9 cellular contexts compared by ENCODE assay signal in the genomic region with DNA sequence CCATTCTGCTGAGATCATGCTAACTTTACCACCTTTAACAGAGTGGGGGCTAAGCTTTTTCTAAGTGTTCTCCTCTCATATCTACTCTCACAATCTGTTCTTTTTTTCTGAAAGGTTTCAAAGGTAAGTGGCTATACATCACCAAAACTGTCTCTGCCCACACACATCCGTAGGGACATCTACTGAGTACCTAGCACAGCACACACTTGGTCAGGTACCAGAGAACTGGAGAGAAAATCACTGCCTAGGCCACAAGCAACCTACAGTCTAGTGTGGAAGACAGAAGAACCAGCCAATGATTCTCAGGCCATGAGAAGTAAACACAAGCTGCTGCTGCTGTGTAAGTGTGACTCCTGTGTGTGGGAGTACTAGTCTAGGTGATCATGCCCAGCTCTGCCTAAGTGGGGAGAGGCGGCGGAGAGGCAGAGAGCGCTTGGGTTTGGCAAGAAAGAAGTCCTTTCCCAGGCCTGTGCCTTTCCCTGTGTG.
DNase-seq lines count a peak whose midpoint lies in the region; ATAC-seq and TF ChIP-seq lines count a peak whose summit lies in the region.
"Had no signal": no experiment of that assay in that cellular context is flagged by ENCODE, and none has a peak within 500 bp of the region (broad histone marks: within the 10 kb centered on the region; RNA-seq: fewer than 3 reads in every experiment).

No MANE protein-coding gene starts in this region.

- H3K4me1 Mint-ChIP-seq in progenitor cell of endocrine pancreas (ENCODE audit: low read depth), result peaks cover 29% of the 10 kb centered on the region

- peak; percentile 44 for ATAC-seq in GM19025 (IDR thresholded peaks at IDR 0.05; ENCODE audit: low read depth, unreplicated experiment)
- peak; percentile 68 for ATAC-seq in HG02610 (IDR thresholded peaks at IDR 0.05; ENCODE audit: unreplicated experiment)

- H3K23ac ChIP-seq in trophoblast cell (ENCODE audit: low read length), result no peak overlapping the region

- peak overlapping the region; percentile 16 for H4K91ac ChIP-seq in trophoblast cell (ENCODE audit: low read depth, low read length)

- no CpG with 5 or more reads among the region's 4 CpGs for WGBS in trophoblast cell (ENCODE audit: extremely low coverage, insufficient coverage, insufficient read length)

- H3K4me3 ChIP-seq in KMS-11 (IDR thresholded peaks at IDR 0.05; ENCODE audit: insufficient read depth, low read depth, low read length), result peak overlapping the region; percentile 89
- H3K4me3 ChIP-seq in trophoblast cell (ENCODE audit: low read depth, low read length), result no peak overlapping the region

- H3K9ac ChIP-seq in KMS-11 (peak overlapping the region; percentile 22; the same call in 1 of the 2 replicates), trophoblast cell (ENCODE audit: low read length) (no peak overlapping the region)

- no peaks in the 10 kb centered on the region for H3K9me3 Mint-ChIP-seq in progenitor cell of endocrine pancreas (ENCODE audit: low read depth)

- H2AK5ac ChIP-seq in trophoblast cell (ENCODE audit: low read length), result peak overlapping the region; percentile 71

- H3K36me3 Mint-ChIP-seq in progenitor cell of endocrine pancreas (ENCODE audit: insufficient read depth), result peaks cover 3% of the 10 kb centered on the region

- H2BK5ac ChIP-seq in trophoblast cell (ENCODE audit: low read depth, low read length, poor library complexity), result no peak overlapping the region

- H3K4ac ChIP-seq in trophoblast cell (ENCODE audit: low read depth, low read length), result no peak overlapping the region

- POLR2A ChIA-PET in HEK293T (lab: Yijun Ruan, JAX), result no interaction called here

- no peaks in the 10 kb centered on the region for H3K9me3 ChIP-seq in trophoblast cell (ENCODE audit: insufficient read depth, low read depth, low read length)

- H4K20me1 ChIP-seq in KMS-11 (ENCODE audit: insufficient read depth), result no peaks in the 10 kb centered on the region

- no peak overlapping the region for H2BK120ac ChIP-seq in trophoblast cell (ENCODE audit: insufficient read depth, low read length, poor library complexity)

- TF ChIP-seq CTCF in KMS-11 (conservative IDR thresholded peaks at IDR 0.05; ENCODE audit: low read depth, low read length) (no peak), progenitor cell of endocrine pancreas (IDR thresholded peaks at IDR 0.05; ENCODE audit: unreplicated experiment) (no peak)

- H3K27me3 Mint-ChIP-seq in progenitor cell of endocrine pancreas, result peaks cover 7% of the 10 kb centered on the region

- no peak overlapping the region for H3K18ac ChIP-seq in trophoblast cell (ENCODE audit: low read length)

- H3K79me2 ChIP-seq in KMS-11 (ENCODE audit: insufficient read depth, low read depth), result no peaks in the 10 kb centered on the region
- no peaks in the 10 kb centered on the region for H3K79me2 ChIP-seq in trophoblast cell (ENCODE audit: control insufficient read depth, insufficient read depth, low read length, poor library complexity)

- no peak overlapping the region for H3K27ac Mint-ChIP-seq in progenitor cell of endocrine pancreas

- CTCF ChIA-PET in HEK293T (lab: Yijun Ruan, JAX), result no interaction called here

- H4K12ac ChIP-seq in trophoblast cell (ENCODE audit: low read depth, low read length), result no peak overlapping the region

- H3K4me2 ChIP-seq in KMS-11, result peak overlapping the region; percentile 50
- H3K4me2 ChIP-seq in trophoblast cell (ENCODE audit: low read length), result no peak overlapping the region

- H3K14ac ChIP-seq in trophoblast cell (ENCODE audit: low read length), result peak overlapping the region; percentile 11

- H3K4me1 ChIP-seq in KMS-11 (ENCODE audit: low read depth, poor library complexity, severe bottlenecking) (peaks cover 98% of the 10 kb centered on the region), trophoblast cell (ENCODE audit: control insufficient read depth in 1 of 2, insufficient read depth in 2 of 2, low read length in 2 of 2) (peaks cover 6 to 10% of the 10 kb centered on the region in 2 experiments)

- no peaks in the 10 kb centered on the region for H3K27me3 ChIP-seq in KMS-11 (ENCODE audit: insufficient read depth, low read depth)
- no peaks in the 10 kb centered on the region for H3K27me3 ChIP-seq in trophoblast cell (ENCODE audit: insufficient read depth, low read length)

- peak overlapping the region; percentile 15 for H2BK12ac ChIP-seq in trophoblast cell (ENCODE audit: low read length)

- no peak overlapping the region for H2AFZ ChIP-seq in KMS-11 (ENCODE audit: low read depth)
- no peak overlapping the region for H2AFZ ChIP-seq in trophoblast cell (ENCODE audit: insufficient read depth, low read length, poor library complexity)

- no peak overlapping the region for H3K4me3 Mint-ChIP-seq in progenitor cell of endocrine pancreas (ENCODE audit: low read depth)

- H4K8ac ChIP-seq in trophoblast cell (ENCODE audit: low read depth, low read length), result no peak overlapping the region

- H3K36me3 ChIP-seq in KMS-11 (ENCODE audit: insufficient read depth), result no peaks in the 10 kb centered on the region
- no peaks in the 10 kb centered on the region for H3K36me3 ChIP-seq in trophoblast cell (ENCODE audit: control insufficient read depth in 1 of 2, insufficient read depth in 2 of 2, low read length in 2 of 2)

- H3K27ac ChIP-seq in KMS-11 (peak overlapping the region; percentile 74), trophoblast cell (ENCODE audit: low read depth, low read length) (no peak overlapping the region)

- peaks cover 7% of the 10 kb centered on the region for H3K79me1 ChIP-seq in trophoblast cell (ENCODE audit: low read length)

- DNase-seq in trophoblast cell, result no peak
- no peak for DNase-seq in HEK293T (ENCODE audit: extremely low spot score)
- DNase-seq in activated CD4-positive, CD25-positive, alpha-beta regulatory T cell (lab: John Stamatoyannopoulos, UW), result no peak
- no peak for DNase-seq in T-helper 1 cell
- no peak for DNase-seq in progenitor cell of endocrine pancreas (ENCODE audit: low spot score, unreplicated experiment)
- DNase-seq: NCI-H446 treated with DMSO at 0.1 percent for 48 hours had no signal

TF ChIP-seq in HEK293T, 16 proteins besides CTCF, POLR2A, EP300 and RAD21:
- no peak for TF ChIP-seq LEF1 (IDR thresholded peaks at IDR 0.05; ENCODE audit: borderline replicate concordance)
- no peak for TF ChIP-seq FOXA1 (IDR thresholded peaks at IDR 0.05)
- no peak for TF ChIP-seq HDGF (IDR thresholded peaks at IDR 0.05; ENCODE audit: borderline replicate concordance)
- no peak for TF ChIP-seq L3MBTL2 (conservative IDR thresholded peaks at IDR 0.05)
- TF ChIP-seq ZNF384 (IDR thresholded peaks at IDR 0.05), result no peak
- no peak for TF ChIP-seq ARNT (IDR thresholded peaks at IDR 0.05)
- TF ChIP-seq ELF4 (IDR thresholded peaks at IDR 0.05), result no peak
- no peak for TF ChIP-seq BHLHE40 (IDR thresholded peaks at IDR 0.05; ENCODE audit: borderline replicate concordance)
- no peak for TF ChIP-seq SP1 (IDR thresholded peaks at IDR 0.05)
